Comparison of ENCODE assay signal across 10 cellular contexts in the genomic region with DNA sequence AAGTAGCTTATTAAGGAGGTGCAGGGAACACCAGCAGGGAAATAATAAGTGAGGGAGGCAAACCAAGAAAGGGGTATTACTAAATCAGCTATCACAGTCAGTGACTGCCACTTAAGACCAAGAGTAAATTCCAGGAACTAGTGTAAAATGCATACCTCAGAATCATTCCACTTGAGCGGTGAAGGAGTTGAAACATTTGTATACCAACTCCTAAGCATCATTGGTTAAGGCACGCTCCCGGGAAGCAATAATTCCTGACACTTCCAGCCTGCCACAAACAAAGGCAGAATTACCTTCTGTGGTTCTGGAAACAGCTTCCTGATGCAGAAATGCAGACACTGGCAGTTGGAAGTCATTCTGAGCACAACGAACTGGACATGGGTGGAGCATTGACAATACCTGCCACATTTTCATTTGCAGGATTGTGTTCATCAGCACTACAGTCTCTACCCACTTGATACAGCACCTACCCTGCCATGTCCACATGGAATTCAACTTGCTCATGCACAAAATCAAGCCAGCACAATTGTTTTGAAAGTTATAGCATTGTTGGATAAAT.
"Had no signal": no experiment of that assay in that cellular context is flagged by ENCODE, and none has a peak within 500 bp of the region (broad histone marks: within the 10 kb centered on the region; RNA-seq: fewer than 3 reads in every experiment).

No MANE protein-coding gene starts in this region.

- ATAC-seq: effector memory CD8-positive, alpha-beta T cell; sciatic nerve had no signal

- DNase-seq: activated CD4-positive, alpha-beta T cell treated with anti-CD3 and anti-CD28 coated beads, Interleukin-2, amount 10 ng/mL, durations not matched to agents 7 days and 5 days; activated CD8-positive, alpha-beta memory T cell treated with anti-CD3 and anti-CD28 coated beads for 24 hours; activated naive CD4-positive, alpha-beta T cell; aorta; dermis blood vessel endothelial cell; effector memory CD8-positive, alpha-beta T cell; foreskin melanocyte; head of caudate nucleus; nephron progenitor cell had no signal
